8 cellular contexts compared by ENCODE assay signal in the genomic region with DNA sequence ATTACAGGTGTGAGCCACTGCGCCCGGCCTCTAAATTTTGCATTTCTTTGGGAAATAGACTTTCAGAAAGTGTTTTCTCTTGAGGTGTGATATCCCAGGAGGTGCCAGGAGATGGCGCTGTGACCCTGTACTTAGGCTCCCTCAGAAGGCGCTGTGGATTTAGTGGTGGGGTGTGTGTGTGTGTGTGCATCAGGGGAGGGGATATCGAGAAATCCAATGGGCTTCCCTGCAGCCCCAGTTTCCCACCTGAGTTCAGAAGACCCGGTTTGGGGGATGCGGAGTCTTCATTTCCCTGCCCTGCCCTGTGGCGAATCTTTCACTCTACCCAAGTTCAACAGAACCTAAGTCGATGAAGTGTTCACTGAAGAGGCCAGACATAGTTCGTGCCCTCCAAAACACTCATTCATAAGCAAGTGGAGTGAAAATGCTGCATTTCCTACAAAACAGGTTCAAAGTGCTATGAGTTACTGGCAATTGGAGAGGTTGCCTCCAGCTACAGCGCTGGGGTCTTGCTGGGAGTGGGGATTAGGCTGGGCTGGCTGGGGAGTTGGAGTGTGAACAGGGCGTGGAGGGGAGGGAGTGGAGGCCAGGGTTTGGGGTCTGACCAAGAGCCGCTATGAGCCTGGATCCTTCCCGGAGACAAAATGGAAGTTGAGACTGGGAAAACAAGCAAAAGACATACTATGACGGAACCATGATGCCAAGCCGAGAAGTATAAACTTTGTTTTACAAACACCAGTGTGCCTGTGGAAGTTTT. TPM values are rescaled to one million over a fixed set of nuclear protein-coding genes. Genes with fewer than 3 reads are reported as not detected.
A peak's percentile ranks its signal among the peaks of the same experiment; 100 is the strongest.
DNase-seq lines count a peak whose midpoint lies in the region; TF ChIP-seq lines count a peak whose summit lies in the region.

No MANE protein-coding gene starts in this region.

- CTCF ChIA-PET in AG04449 (lab: Yijun Ruan, JAX): interaction anchor here (0.7 to 6.5 kb wide), 28 partner anchors 7 to 350 kb away, joined by 3 to 106 read pairs (median 4); a partner anchor contains a TSS
- CTCF ChIA-PET in activated CD4-positive, alpha-beta T cell treated with anti-CD3 and anti-CD28 coated beads, Interleukin-2, amount 10 ng/mL, durations not matched to agents 7 days and 5 days (lab: Charles Lee): interaction anchor here (0.8 to 2.0 kb wide), 6 partner anchors 11 to 194 kb away, joined by 3 to 12 read pairs (median 4); a partner anchor contains a TSS

- no peak overlapping the region for H2BK12ac ChIP-seq in mesenchymal stem cell (ENCODE audit: low read length in 2 of 2)

- no peak overlapping the region for H2AK5ac ChIP-seq in mesenchymal stem cell (ENCODE audit: low read length, severe bottlenecking)

- no peak overlapping the region for H3K23ac ChIP-seq in mesenchymal stem cell (ENCODE audit: low read length in 2 of 2)

- H3K14ac ChIP-seq in mesenchymal stem cell (ENCODE audit: low read length in 2 of 2): no peak overlapping the region

- no peaks in the 10 kb centered on the region for H3K36me3 ChIP-seq in mesenchymal stem cell (ENCODE audit: control insufficient read depth in 1 of 2, insufficient read depth in 2 of 2, low read depth in 1 of 2, low read length in 2 of 2)

- H3K18ac ChIP-seq in mesenchymal stem cell (ENCODE audit: low read depth in 1 of 2, low read length in 2 of 2): no peak overlapping the region

- no peak overlapping the region for H2BK120ac ChIP-seq in mesenchymal stem cell (ENCODE audit: low read depth, low read length)

- H3K4me2 ChIP-seq in mesenchymal stem cell (ENCODE audit: low read length, poor library complexity, severe bottlenecking): no peak overlapping the region

- H2BK15ac ChIP-seq in mesenchymal stem cell (ENCODE audit: low read depth, poor library complexity, severe bottlenecking): no peak overlapping the region

- no peak for DNase-seq in AG04449 (ENCODE audit: low read depth, low spot score)
- DNase-seq in GM19238 (ENCODE audit: insufficient read length, low spot score): peak; percentile 58
- DNase-seq in NCI-H460 (ENCODE audit: extremely low read depth, low read depth): peak; percentile 40
- DNase-seq in activated CD4-positive, alpha-beta T cell treated with anti-CD3 and anti-CD28 coated beads, Interleukin-2, amount 10 ng/mL, durations not matched to agents 7 days and 5 days: peak; percentile 53
- peak; percentile 14 to 66 for DNase-seq in dermis microvascular lymphatic vessel endothelial cell (ENCODE audit: low read depth in 2 of 2)
- DNase-seq in mesenchymal stem cell: peak; percentile 44
- peak; percentile 48 for DNase-seq in stimulated activated CD8-positive, alpha-beta memory T cell treated with anti-CD3 and anti-CD28 coated beads, Interleukin-4, amount 100 ng/mL, for 24 hours (ENCODE audit: low read depth)
- DNase-seq in mesenteric fat pad (ENCODE audit: low spot score): no peak

- no peak overlapping the region for H3K27ac Mint-ChIP-seq in activated CD4-positive, alpha-beta T cell treated with anti-CD3 and anti-CD28 coated beads, Interleukin-2, amount 10 ng/mL, durations not matched to agents 7 days and 5 days

- H3K9me3 ChIP-seq in mesenchymal stem cell (ENCODE audit: control insufficient read depth, low read length): no peaks in the 10 kb centered on the region

- POLR2A ChIA-PET in AG04449 (lab: Yijun Ruan, JAX): no interaction called here
- POLR2A ChIA-PET in activated CD4-positive, alpha-beta T cell treated with anti-CD3 and anti-CD28 coated beads, Interleukin-2, amount 10 ng/mL, durations not matched to agents 7 days and 5 days (lab: Charles Lee): no interaction called here

- H3K4me1 Mint-ChIP-seq in activated CD4-positive, alpha-beta T cell treated with anti-CD3 and anti-CD28 coated beads, Interleukin-2, amount 10 ng/mL, durations not matched to agents 7 days and 5 days: no peaks in the 10 kb centered on the region

- no peak overlapping the region for H2BK5ac ChIP-seq in mesenchymal stem cell (ENCODE audit: low read depth, low read length, poor library complexity, severe bottlenecking)

- 25% methylated on average over 14 of the region's 16 CpGs for WGBS in mesenchymal stem cell

- H4K8ac ChIP-seq in mesenchymal stem cell (ENCODE audit: low read length): no peak overlapping the region

- peak; percentile 76 for TF ChIP-seq CTCF in AG04449 (IDR thresholded peaks at IDR 0.05; ENCODE audit: insufficient read depth, low read length, missing control alignments)

- no peak overlapping the region for H4K91ac ChIP-seq in mesenchymal stem cell (ENCODE audit: low read length)

- H3K79me1 ChIP-seq in mesenchymal stem cell (replicated peaks; ENCODE audit: low read length, poor library complexity, severe bottlenecking): no peaks in the 10 kb centered on the region

- peaks cover 7% of the 10 kb centered on the region for H3K4me1 ChIP-seq in mesenchymal stem cell (ENCODE audit: control insufficient read depth, insufficient read depth, low read depth, low read length)

- peaks cover 61% of the 10 kb centered on the region for H3K27me3 Mint-ChIP-seq in activated CD4-positive, alpha-beta T cell treated with anti-CD3 and anti-CD28 coated beads, Interleukin-2, amount 10 ng/mL, durations not matched to agents 7 days and 5 days

- no peak overlapping the region for H3K4ac ChIP-seq in mesenchymal stem cell (ENCODE audit: low read depth in 1 of 2, low read length in 2 of 2)

- no peaks in the 10 kb centered on the region for H3K9me3 Mint-ChIP-seq in activated CD4-positive, alpha-beta T cell treated with anti-CD3 and anti-CD28 coated beads, Interleukin-2, amount 10 ng/mL, durations not matched to agents 7 days and 5 days

- H3K36me3 Mint-ChIP-seq in activated CD4-positive, alpha-beta T cell treated with anti-CD3 and anti-CD28 coated beads, Interleukin-2, amount 10 ng/mL, durations not matched to agents 7 days and 5 days (ENCODE audit: low read depth): peaks cover 3% of the 10 kb centered on the region

- H3K27me3 ChIP-seq in mesenchymal stem cell (ENCODE audit: control insufficient read depth in 1 of 2, insufficient read depth in 1 of 2, low read length in 2 of 2): peaks cover 71 to 79% of the 10 kb centered on the region in 2 experiments

- no peak overlapping the region for H3K4me3 Mint-ChIP-seq in activated CD4-positive, alpha-beta T cell treated with anti-CD3 and anti-CD28 coated beads, Interleukin-2, amount 10 ng/mL, durations not matched to agents 7 days and 5 days

- H3K27ac ChIP-seq in mesenchymal stem cell (ENCODE audit: low read length, poor library complexity, severe bottlenecking): no peak overlapping the region

- H3K4me3 ChIP-seq in AG04449 (ENCODE audit: low read depth, low read length) (no peak overlapping the region), mesenchymal stem cell (ENCODE audit: insufficient read depth in 1 of 2, low read depth in 1 of 2, low read length in 2 of 2) (no peak overlapping the region)

- no peak overlapping the region for H2AFZ ChIP-seq in mesenchymal stem cell (ENCODE audit: low read depth, low read length)

- H3K9ac ChIP-seq in mesenchymal stem cell (ENCODE audit: low read length): no peak overlapping the region

RNA-seq across cellular contexts. Expression of a gene that starts 6.5 kb away (rescaled TPM):
- total RNA-seq in NCI-H460 (2014; rRNA removed; shearing (Covaris generic)): not detected in 2 replicates
- 1.1 TPM in 1 of 2 replicates, not detected in the other for polyA plus RNA-seq in NCI-H460 (2014; cell fraction: nucleus; rRNA removed)
- not detected for total RNA-seq in activated CD4-positive, alpha-beta T cell treated with anti-CD3 and anti-CD28 coated beads, Interleukin-2, amount 10 ng/mL, durations not matched to agents 7 days and 5 days
- total RNA-seq in dermis microvascular lymphatic vessel endothelial cell (not detected in 2 replicates), mesenteric fat pad (0.90 TPM)
- not detected for polyA plus RNA-seq in mesenchymal stem cell (2013, experiment 1 of 2)
- polyA plus RNA-seq in mesenchymal stem cell (2013, experiment 2 of 2): not detected

RNA-seq across cellular contexts. Expression of a gene that starts 21.5 kb away (rescaled TPM):
- not detected in 2 replicates for total RNA-seq in NCI-H460 (2014; rRNA removed; shearing (Covaris generic))
- polyA plus RNA-seq in NCI-H460 (2014; cell fraction: nucleus; rRNA removed): 0.11 TPM in 1 of 2 replicates, not detected in the other
- not detected for total RNA-seq in activated CD4-positive, alpha-beta T cell treated with anti-CD3 and anti-CD28 coated beads, Interleukin-2, amount 10 ng/mL, durations not matched to agents 7 days and 5 days
- total RNA-seq in dermis microvascular lymphatic vessel endothelial cell: not detected in 2 replicates
- polyA plus RNA-seq in mesenchymal stem cell (2013, experiment 1 of 2): not detected
- not detected for polyA plus RNA-seq in mesenchymal stem cell (2013, experiment 2 of 2)
- total RNA-seq in mesenteric fat pad: not detected

RNA-seq across cellular contexts. Expression of a gene that starts 27.6 kb away (rescaled TPM):
- total RNA-seq in NCI-H460 (2014; rRNA removed; shearing (Covaris generic)): not detected in 2 replicates
- polyA plus RNA-seq in NCI-H460 (2014; cell fraction: nucleus; rRNA removed): 0.27 and 1.6 TPM in 2 replicates
- under 1 TPM; 0.10 TPM for total RNA-seq in activated CD4-positive, alpha-beta T cell treated with anti-CD3 and anti-CD28 coated beads, Interleukin-2, amount 10 ng/mL, durations not matched to agents 7 days and 5 days
- not detected in 2 replicates for total RNA-seq in dermis microvascular lymphatic vessel endothelial cell
- polyA plus RNA-seq in mesenchymal stem cell (2013, experiment 1 of 2): not detected
- polyA plus RNA-seq in mesenchymal stem cell (2013, experiment 2 of 2): not detected
- total RNA-seq in mesenteric fat pad: not detected

Comparison
In these comparisons a context has a peak if more than half of its experiments do, and no peak if none do; other contexts are left out.
1. DNase-seq: peak in GM19238 (single experiment), NCI-H460 (single experiment), activated CD4-positive, alpha-beta T cell treated with anti-CD3 and anti-CD28 coated beads, Interleukin-2, amount 10 ng/mL, durations not matched to agents 7 days and 5 days (single experiment), dermis microvascular lymphatic vessel endothelial cell (2 of 2), mesenchymal stem cell (single experiment) and stimulated activated CD8-positive, alpha-beta memory T cell treated with anti-CD3 and anti-CD28 coated beads, Interleukin-4, amount 100 ng/mL, for 24 hours (single experiment); none in AG04449 (single experiment) and mesenteric fat pad (single experiment).